Comparison of ENCODE assay signal across 29 cellular contexts in genomic region chr4:171929907-171930306, GRCh38.
"Had no signal": no experiment of that assay in that cellular context is flagged by ENCODE, and none has a peak within 500 bp of the region (broad histone marks: within the 10 kb centered on the region; RNA-seq: fewer than 3 reads in every experiment).

No MANE protein-coding gene starts in this region.

- H3K27me3 Mint-ChIP-seq: dendritic cell treated with granulocyte-macrophage colony-stimulating factor and Interleukin-4, amounts not matched to agents 40 ng/mL and 50 ng/mL, for 4 days; naive thymus-derived CD8-positive, alpha-beta T cell had no signal

- H3K9ac ChIP-seq: parathyroid adenoma had no signal

- H3K9me3 Mint-ChIP-seq: endodermal cell, neural crest cell had no signal

- DNase-seq: colonic mucosa; effector CD8-positive, alpha-beta T cell; endodermal cell; foreskin fibroblast; gastrocnemius medialis; glutamatergic neuron; heart right ventricle; hippocampal formation; immature natural killer cell; islet precursor cell; left ventricle myocardium superior; lower lobe of right lung; sigmoid colon; stimulated activated CD4-positive, alpha-beta T cell treated with anti-CD3 and anti-CD28 coated beads, Interleukin-2, amount 100 ng/mL, for 24 hours; stimulated activated CD4-positive, alpha-beta T cell treated with anti-CD3 and anti-CD28 coated beads, Interleukin-4, amount 100 ng/mL, for 24 hours; stimulated activated naive CD4-positive, alpha-beta T cell treated with Interleukin-2 at 50 U/mL for 16 hours; substantia nigra; testis; tibial artery had no signal

- H3K27ac ChIP-seq: colonic mucosa, epithelial cell of prostate, gastrocnemius medialis, heart right ventricle, lower lobe of right lung, parathyroid adenoma, prostate gland, right atrium auricular region, sigmoid colon, testis, tibial artery, vagina had no signal

- H3K4me3 ChIP-seq: colonic mucosa, gastrocnemius medialis, heart right ventricle, lower lobe of right lung, prostate gland, right atrium auricular region, sigmoid colon, testis, tibial artery, vagina had no signal

- H3K27ac Mint-ChIP-seq: dendritic cell treated with granulocyte-macrophage colony-stimulating factor and Interleukin-4, amounts not matched to agents 40 ng/mL and 50 ng/mL, for 4 days; endodermal cell; immature natural killer cell; naive thymus-derived CD8-positive, alpha-beta T cell; stimulated activated effector memory CD8-positive, alpha-beta T cell treated with anti-CD3 and anti-CD28 coated beads, Interleukin-12 subunit alpha, Interleukin-12 subunit beta, amount 100 ng/mL, for 72 hours had no signal

- H3K36me3 Mint-ChIP-seq: naive thymus-derived CD8-positive, alpha-beta T cell; stimulated activated effector memory CD8-positive, alpha-beta T cell treated with anti-CD3 and anti-CD28 coated beads, Interleukin-12 subunit alpha, Interleukin-12 subunit beta, amount 100 ng/mL, for 72 hours had no signal

- H3K4me1 ChIP-seq: colonic mucosa, gastrocnemius medialis, heart right ventricle, lower lobe of right lung, parathyroid adenoma, prostate gland, right atrium auricular region, sigmoid colon, testis, tibial artery, vagina had no signal

- H3K79me2 ChIP-seq: parathyroid adenoma had no signal

- ATAC-seq: esophagus mucosa; gastrocnemius medialis; heart right ventricle; left ventricle myocardium superior; naive thymus-derived CD8-positive, alpha-beta T cell; stimulated activated effector memory CD8-positive, alpha-beta T cell treated with anti-CD3 and anti-CD28 coated beads, Interleukin-12 subunit alpha, Interleukin-12 subunit beta, amount 100 ng/mL, for 72 hours had no signal

- H3K4me3 Mint-ChIP-seq: dendritic cell treated with granulocyte-macrophage colony-stimulating factor and Interleukin-4, amounts not matched to agents 40 ng/mL and 50 ng/mL, for 4 days; endodermal cell; immature natural killer cell; naive thymus-derived CD8-positive, alpha-beta T cell; neural crest cell; stimulated activated effector memory CD8-positive, alpha-beta T cell treated with anti-CD3 and anti-CD28 coated beads, Interleukin-12 subunit alpha, Interleukin-12 subunit beta, amount 100 ng/mL, for 72 hours had no signal

- H3K36me3 ChIP-seq: colonic mucosa, gastrocnemius medialis, heart right ventricle, lower lobe of right lung, prostate gland, right atrium auricular region, sigmoid colon, tibial artery, vagina had no signal

- H3K4me1 Mint-ChIP-seq: immature natural killer cell; naive thymus-derived CD8-positive, alpha-beta T cell; stimulated activated effector memory CD8-positive, alpha-beta T cell treated with anti-CD3 and anti-CD28 coated beads, Interleukin-12 subunit alpha, Interleukin-12 subunit beta, amount 100 ng/mL, for 72 hours had no signal

- H3K27me3 ChIP-seq: colonic mucosa, gastrocnemius medialis, heart right ventricle, right atrium auricular region, sigmoid colon, testis, tibial artery, vagina had no signal

- H2AFZ ChIP-seq: parathyroid adenoma had no signal

- H3K9me3 ChIP-seq: colonic mucosa, gastrocnemius medialis, heart right ventricle, lower lobe of right lung, prostate gland, right atrium auricular region, sigmoid colon, testis, tibial artery, vagina had no signal
